Comparison of ENCODE assay signal across 1 cellular context in the genomic region with DNA sequence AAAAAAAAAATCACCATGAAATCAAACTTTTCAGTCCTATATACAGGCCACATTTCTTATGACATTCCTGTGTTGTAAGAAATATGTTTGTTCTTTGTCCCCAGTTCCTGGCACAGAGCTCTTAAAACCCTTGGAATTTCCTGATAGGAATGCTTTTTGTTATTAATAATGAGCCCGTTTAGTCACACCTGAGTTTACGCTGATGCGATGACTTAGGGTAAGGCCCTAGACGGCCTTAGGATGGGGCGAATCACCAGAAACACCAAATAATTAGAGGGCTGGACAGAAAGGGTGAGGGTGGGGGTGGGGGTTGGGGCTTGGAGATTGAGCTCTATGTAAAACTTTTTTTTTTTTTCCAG.
TF ChIP-seq lines count a peak whose summit lies in the region.

No MANE protein-coding gene starts in this region.

TF ChIP-seq in GM23338, 12 proteins besides CTCF, POLR2A, EP300 and RAD21 (continued from another document):
- TF ChIP-seq, protein P1, sequence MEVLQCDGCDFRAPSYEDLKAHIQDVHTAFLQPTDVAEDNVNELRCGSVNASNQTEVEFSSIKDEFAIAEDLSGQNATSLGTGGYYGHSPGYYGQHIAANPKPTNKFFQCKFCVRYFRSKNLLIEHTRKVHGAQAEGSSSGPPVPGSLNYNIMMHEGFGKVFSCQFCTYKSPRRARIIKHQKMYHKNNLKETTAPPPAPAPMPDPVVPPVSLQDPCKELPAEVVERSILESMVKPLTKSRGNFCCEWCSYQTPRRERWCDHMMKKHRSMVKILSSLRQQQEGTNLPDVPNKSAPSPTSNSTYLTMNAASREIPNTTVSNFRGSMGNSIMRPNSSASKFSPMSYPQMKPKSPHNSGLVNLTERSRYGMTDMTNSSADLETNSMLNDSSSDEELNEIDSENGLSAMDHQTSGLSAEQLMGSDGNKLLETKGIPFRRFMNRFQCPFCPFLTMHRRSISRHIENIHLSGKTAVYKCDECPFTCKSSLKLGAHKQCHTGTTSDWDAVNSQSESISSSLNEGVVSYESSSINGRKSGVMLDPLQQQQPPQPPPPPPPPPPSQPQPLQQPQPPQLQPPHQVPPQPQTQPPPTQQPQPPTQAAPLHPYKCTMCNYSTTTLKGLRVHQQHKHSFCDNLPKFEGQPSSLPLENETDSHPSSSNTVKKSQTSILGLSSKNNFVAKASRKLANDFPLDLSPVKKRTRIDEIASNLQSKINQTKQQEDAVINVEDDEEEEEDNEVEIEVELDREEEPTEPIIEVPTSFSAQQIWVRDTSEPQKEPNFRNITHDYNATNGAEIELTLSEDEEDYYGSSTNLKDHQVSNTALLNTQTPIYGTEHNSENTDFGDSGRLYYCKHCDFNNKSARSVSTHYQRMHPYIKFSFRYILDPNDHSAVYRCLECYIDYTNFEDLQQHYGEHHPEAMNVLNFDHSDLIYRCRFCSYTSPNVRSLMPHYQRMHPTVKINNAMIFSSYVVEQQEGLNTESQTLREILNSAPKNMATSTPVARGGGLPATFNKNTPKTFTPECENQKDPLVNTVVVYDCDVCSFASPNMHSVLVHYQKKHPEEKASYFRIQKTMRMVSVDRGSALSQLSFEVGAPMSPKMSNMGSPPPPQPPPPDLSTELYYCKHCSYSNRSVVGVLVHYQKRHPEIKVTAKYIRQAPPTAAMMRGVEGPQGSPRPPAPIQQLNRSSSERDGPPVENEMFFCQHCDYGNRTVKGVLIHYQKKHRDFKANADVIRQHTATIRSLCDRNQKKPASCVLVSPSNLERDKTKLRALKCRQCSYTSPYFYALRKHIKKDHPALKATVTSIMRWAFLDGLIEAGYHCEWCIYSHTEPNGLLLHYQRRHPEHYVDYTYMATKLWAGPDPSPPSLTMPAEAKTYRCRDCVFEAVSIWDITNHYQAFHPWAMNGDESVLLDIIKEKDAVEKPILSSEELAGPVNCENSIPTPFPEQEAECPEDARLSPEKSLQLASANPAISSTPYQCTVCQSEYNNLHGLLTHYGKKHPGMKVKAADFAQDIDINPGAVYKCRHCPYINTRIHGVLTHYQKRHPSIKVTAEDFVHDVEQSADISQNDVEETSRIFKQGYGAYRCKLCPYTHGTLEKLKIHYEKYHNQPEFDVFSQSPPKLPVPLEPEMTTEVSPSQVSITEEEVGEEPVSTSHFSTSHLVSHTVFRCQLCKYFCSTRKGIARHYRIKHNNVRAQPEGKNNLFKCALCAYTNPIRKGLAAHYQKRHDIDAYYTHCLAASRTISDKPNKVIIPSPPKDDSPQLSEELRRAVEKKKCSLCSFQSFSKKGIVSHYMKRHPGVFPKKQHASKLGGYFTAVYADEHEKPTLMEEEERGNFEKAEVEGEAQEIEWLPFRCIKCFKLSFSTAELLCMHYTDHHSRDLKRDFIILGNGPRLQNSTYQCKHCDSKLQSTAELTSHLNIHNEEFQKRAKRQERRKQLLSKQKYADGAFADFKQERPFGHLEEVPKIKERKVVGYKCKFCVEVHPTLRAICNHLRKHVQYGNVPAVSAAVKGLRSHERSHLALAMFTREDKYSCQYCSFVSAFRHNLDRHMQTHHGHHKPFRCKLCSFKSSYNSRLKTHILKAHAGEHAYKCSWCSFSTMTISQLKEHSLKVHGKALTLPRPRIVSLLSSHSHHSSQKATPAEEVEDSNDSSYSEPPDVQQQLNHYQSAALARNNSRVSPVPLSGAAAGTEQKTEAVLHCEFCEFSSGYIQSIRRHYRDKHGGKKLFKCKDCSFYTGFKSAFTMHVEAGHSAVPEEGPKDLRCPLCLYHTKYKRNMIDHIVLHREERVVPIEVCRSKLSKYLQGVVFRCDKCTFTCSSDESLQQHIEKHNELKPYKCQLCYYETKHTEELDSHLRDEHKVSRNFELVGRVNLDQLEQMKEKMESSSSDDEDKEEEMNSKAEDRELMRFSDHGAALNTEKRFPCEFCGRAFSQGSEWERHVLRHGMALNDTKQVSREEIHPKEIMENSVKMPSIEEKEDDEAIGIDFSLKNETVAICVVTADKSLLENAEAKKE (CRISPR knock-in tag; IDR thresholded peaks at IDR 0.05), result no peak
- TF ChIP-seq ZNF114 (CRISPR knock-in tag; IDR thresholded peaks at IDR 0.05), result no peak
- no peak for TF ChIP-seq CREB1 (CRISPR knock-in tag; IDR thresholded peaks at IDR 0.05; ENCODE audit: low read depth)
- TF ChIP-seq STAT1 (IDR thresholded peaks at IDR 0.05; ENCODE audit: unreplicated experiment), result no peak
- TF ChIP-seq, protein P2, sequence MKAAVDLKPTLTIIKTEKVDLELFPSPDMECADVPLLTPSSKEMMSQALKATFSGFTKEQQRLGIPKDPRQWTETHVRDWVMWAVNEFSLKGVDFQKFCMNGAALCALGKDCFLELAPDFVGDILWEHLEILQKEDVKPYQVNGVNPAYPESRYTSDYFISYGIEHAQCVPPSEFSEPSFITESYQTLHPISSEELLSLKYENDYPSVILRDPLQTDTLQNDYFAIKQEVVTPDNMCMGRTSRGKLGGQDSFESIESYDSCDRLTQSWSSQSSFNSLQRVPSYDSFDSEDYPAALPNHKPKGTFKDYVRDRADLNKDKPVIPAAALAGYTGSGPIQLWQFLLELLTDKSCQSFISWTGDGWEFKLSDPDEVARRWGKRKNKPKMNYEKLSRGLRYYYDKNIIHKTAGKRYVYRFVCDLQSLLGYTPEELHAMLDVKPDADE (IDR thresholded peaks at IDR 0.05), result no peak
- no peak for TF ChIP-seq EZH2 (IDR thresholded peaks at IDR 0.05; ENCODE audit: low read depth, unreplicated experiment)
